ENCODE assay signal across 22 cellular contexts in the genomic region with DNA sequence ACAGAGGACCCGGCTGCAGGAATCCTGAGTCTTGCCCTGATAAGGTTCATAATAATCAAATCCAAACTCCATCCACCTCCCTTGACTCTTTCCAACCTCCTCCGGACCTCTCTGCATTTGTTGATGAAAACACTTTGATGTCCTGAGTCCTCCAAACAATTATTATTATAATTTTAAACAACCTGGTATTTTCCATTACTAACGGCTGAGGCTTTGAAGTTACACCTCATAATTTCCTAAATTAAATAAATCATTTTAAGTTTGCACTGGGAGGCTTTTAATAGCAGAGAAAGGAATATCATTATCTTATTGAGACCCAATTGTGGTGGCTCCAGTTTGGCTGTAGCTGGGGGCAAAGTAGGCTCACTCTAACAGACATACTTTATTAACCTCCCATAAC. TPM values are rescaled to one million over a fixed set of nuclear protein-coding genes. Genes with fewer than 3 reads are reported as not detected.
DNase-seq lines count a peak whose midpoint lies in the region; ATAC-seq and TF ChIP-seq lines count a peak whose summit lies in the region.
"Had no signal": no experiment of that assay in that cellular context is flagged by ENCODE, and none has a peak within 500 bp of the region (broad histone marks: within the 10 kb centered on the region; RNA-seq: fewer than 3 reads in every experiment).

No MANE protein-coding gene starts in this region.

- intact Hi-C loops in OCI-LY7 (cut with micrococcal nuclease; ENCODE audit: unreplicated experiment): no loop called here

- H3K27ac ChIP-seq in HEK293 (ENCODE audit: extremely low read depth, low read depth, low read length) (no peak overlapping the region), ectodermal cell (ENCODE audit: insufficient read depth, low read depth, low read length, poor library complexity, severe bottlenecking) (peak overlapping the region; percentile 75), OCI-LY7 (ENCODE audit: low read depth, low read length, poor library complexity, severe bottlenecking) (no peak overlapping the region)
- H3K27ac ChIP-seq: A549, BLaER1 had no signal

- no peaks in the 10 kb centered on the region for H3K79me2 ChIP-seq in OCI-LY7 (ENCODE audit: insufficient read depth, low read depth, low read length)

- CTCF ChIA-PET in HEK293 (lab: Yijun Ruan, JAX): interaction anchor here (0.6 to 1.0 kb wide), 2 partner anchors 17 to 97 kb away, joined by 3 to 6 read pairs; no protein-coding TSS in a partner anchor
- CTCF ChIA-PET in OCI-LY7 (lab: Charles Lee; ENCODE audit: unreplicated experiment): no interaction called here

- H3K4me3 ChIP-seq in HEK293 (ENCODE audit: low read depth, low read length) (no peak overlapping the region), ectodermal cell (ENCODE audit: insufficient read depth, low read depth, low read length) (no peak overlapping the region), OCI-LY7 (ENCODE audit: low read depth, low read length, poor library complexity, severe bottlenecking) (no peak overlapping the region)
- H3K4me3 ChIP-seq: A549, BLaER1, HAP-1 had no signal

- peaks cover 99% of the 10 kb centered on the region for H3K27me3 Mint-ChIP-seq in neural crest cell (ENCODE audit: low read depth)

- WGBS in ectodermal cell, 2 experiments: 3 to 5% methylated on average over 2 to 3 of the region's 3 CpGs

- ATAC-seq in GM21423 (IDR thresholded peaks at IDR 0.05; ENCODE audit: unreplicated experiment): no peak
- ATAC-seq: A549; CD8-positive, alpha-beta T cell; HepG2 had no signal

- no peaks in the 10 kb centered on the region for H3K36me3 Mint-ChIP-seq in neural crest cell (ENCODE audit: low read depth)
- H3K36me3 Mint-ChIP-seq: CD8-positive, alpha-beta T cell had no signal

- H3K9me3 Mint-ChIP-seq in neural crest cell: no peaks in the 10 kb centered on the region
- H3K9me3 Mint-ChIP-seq: CD8-positive, alpha-beta T cell; T-helper 1 cell treated with Interleukin-12 subunit alpha and Interleukin-12 subunit beta and Interleukin-4 antibody, amounts not matched to agents 30 μg/mL and 1 μg/mL, for 36 hours had no signal

- no TSS peak for BruUV-seq in OCI-LY7 (replicated peaks; lab: Mats Ljungman, UMichigan)

- H4K20me1 ChIP-seq in OCI-LY7 (ENCODE audit: insufficient read depth, low read length): no peaks in the 10 kb centered on the region

- peak; percentile 85 for DNase-seq in NCI-H1105 treated with DMSO at 0.1 percent for 48 hours (lab: John Stamatoyannopoulos, UW)
- DNase-seq in neural crest cell (ENCODE audit: low read depth, low spot score): no peak
- DNase-seq in effector CD4-positive, alpha-beta T cell: no peak
- no peak for DNase-seq in OCI-LY7 (ENCODE audit: low spot score)
- DNase-seq in GM20000 (ENCODE audit: low spot score): no peak
- DNase-seq: Calu3; CD8-positive, alpha-beta T cell; DMS53; EL; KBM-7; NCI-H1436 treated with DMSO at 0.1 percent for 48 hours; NCI-H2029 treated with DMSO at 0.1 percent for 48 hours; NCI-H2171 treated with DMSO at 0.1 percent for 48 hours; NCI-H510A had no signal

- no peak overlapping the region for H2AFZ ChIP-seq in OCI-LY7 (ENCODE audit: low read length)

- peaks cover 38% of the 10 kb centered on the region for H3K4me1 Mint-ChIP-seq in neural crest cell

- H3K27ac Mint-ChIP-seq in neural crest cell (ENCODE audit: unreplicated experiment): no peak overlapping the region
- H3K27ac Mint-ChIP-seq: CD8-positive, alpha-beta T cell; T-helper 1 cell treated with Interleukin-12 subunit alpha and Interleukin-12 subunit beta and Interleukin-4 antibody, amounts not matched to agents 30 μg/mL and 1 μg/mL, for 36 hours had no signal

- H3K36me3 ChIP-seq in HEK293 (ENCODE audit: control insufficient read depth in 2 of 2, insufficient read depth in 1 of 2, low read length in 2 of 2) (peaks cover 10 to 38% of the 10 kb centered on the region in 2 experiments), ectodermal cell (ENCODE audit: control insufficient read depth, insufficient read depth, low read length) (peaks cover 4% of the 10 kb centered on the region), OCI-LY7 (ENCODE audit: insufficient read depth, low read length) (no peaks in the 10 kb centered on the region)
- H3K36me3 ChIP-seq: BLaER1 had no signal

- H3K4me3 Mint-ChIP-seq in neural crest cell: peak overlapping the region; percentile 54
- H3K4me3 Mint-ChIP-seq: CD8-positive, alpha-beta T cell; T-helper 1 cell treated with Interleukin-12 subunit alpha and Interleukin-12 subunit beta and Interleukin-4 antibody, amounts not matched to agents 30 μg/mL and 1 μg/mL, for 36 hours had no signal

- no peak overlapping the region for H3K4me2 ChIP-seq in OCI-LY7 (ENCODE audit: low read length)
- H3K4me2 ChIP-seq: A549, BLaER1 had no signal

- POLR2A ChIA-PET in HEK293 (lab: Yijun Ruan, JAX) (interaction anchor here (1.1 kb wide), 1 partner anchor 9 kb away, joined by 6 read pairs; a partner anchor contains a TSS), OCI-LY7 (lab: Charles Lee) (interaction anchor here (0.7 kb wide), 1 partner anchor 1321 kb away, joined by 4 read pairs; no protein-coding TSS in a partner anchor)

- peaks cover 3% of the 10 kb centered on the region for H3K4me1 ChIP-seq in HEK293 (ENCODE audit: control insufficient read depth, insufficient read depth, low read length)
- peaks cover 64% of the 10 kb centered on the region for H3K4me1 ChIP-seq in ectodermal cell (ENCODE audit: control insufficient read depth, insufficient read depth, low read length)
- H3K4me1 ChIP-seq in OCI-LY7 (ENCODE audit: insufficient read depth, low read length, poor library complexity, severe bottlenecking): no peaks in the 10 kb centered on the region
- H3K4me1 ChIP-seq: A549, BLaER1 had no signal

- peaks cover 88% of the 10 kb centered on the region for H3K27me3 ChIP-seq in ectodermal cell (ENCODE audit: control insufficient read depth, insufficient read depth, low read length, poor library complexity, severe bottlenecking)

- H3K9me2 ChIP-seq in OCI-LY7 (ENCODE audit: insufficient read depth, low read length): no peaks in the 10 kb centered on the region

- TF ChIP-seq CTCF in HEK293 (tag by site-specific recombination; IDR thresholded peaks at IDR 0.05): no peak
- TF ChIP-seq CTCF in neural crest cell (conservative IDR thresholded peaks at IDR 0.05): no peak
- no peak for TF ChIP-seq CTCF in OCI-LY7 (conservative IDR thresholded peaks at IDR 0.05; ENCODE audit: low read length)
- TF ChIP-seq CTCF in GM20000 (IDR thresholded peaks at IDR 0.05; ENCODE audit: extremely low read depth, missing control alignments): no peak

- H3K9me3 ChIP-seq in HEK293 (ENCODE audit: control insufficient read depth, insufficient read depth, low read depth, low read length) (no peaks in the 10 kb centered on the region), ectodermal cell (ENCODE audit: control insufficient read depth, low read length) (no peaks in the 10 kb centered on the region), OCI-LY7 (ENCODE audit: low read length) (no peaks in the 10 kb centered on the region)
- H3K9me3 ChIP-seq: A549, HAP-1 had no signal

TF ChIP-seq in HEK293, 187 proteins besides CTCF, POLR2A, EP300 and RAD21:
- peak; percentile 93 for TF ChIP-seq TCF7L2 (IDR thresholded peaks at IDR 0.05; ENCODE audit: borderline replicate concordance, low read depth, low read length)
- TF ChIP-seq MYNN (tag by site-specific recombination; IDR thresholded peaks at IDR 0.05; ENCODE audit: borderline replicate concordance): no peak

RNA-seq across cellular contexts. Expression of a gene that starts 9.5 kb away (rescaled TPM):
- 39.9 TPM for polyA plus RNA-seq in ectodermal cell (2013, experiment 1 of 4)
- 31.5 TPM for polyA plus RNA-seq in ectodermal cell (2013, experiment 2 of 4)
- polyA plus RNA-seq in ectodermal cell (2013, experiment 3 of 4): 40.6 TPM
- polyA plus RNA-seq in ectodermal cell (2013, experiment 4 of 4): 46.6 TPM
- 0.89 and 1.1 TPM in 2 replicates for total RNA-seq in neural crest cell
- not detected in 2 replicates for total RNA-seq in OCI-LY7 (2014; rRNA removed; shearing (Covaris generic))
- not detected in 2 replicates for total RNA-seq in OCI-LY7 (2022)
- total RNA-seq: CD8-positive, alpha-beta T cell; HepG2 had no signal
- polyA plus RNA-seq: HepG2 had no signal
